ENCODE assay signal across 34 cellular contexts in genomic region chr15:27121672-27122071, GRCh38.
"Had no signal": no experiment of that assay in that cellular context is flagged by ENCODE, and none has a peak within 500 bp of the region (broad histone marks: within the 10 kb centered on the region; RNA-seq: fewer than 3 reads in every experiment).

No MANE protein-coding gene starts in this region.

- DNase-seq: Karpas-422, Kasumi-1, KG1, MG63, MM.1S, MV-4-11, NCI-H1048, NCI-H1092, NCI-H1092 treated with DMSO at 0.1 percent for 48 hours, NCI-H1105, NCI-H1105 treated with DMSO at 0.1 percent for 48 hours, NCI-H1417, NCI-H1417 treated with DMSO at 0.1 percent for 48 hours, NCI-H1436, NCI-H1436 treated with DMSO at 0.1 percent for 48 hours, NCI-H146, NCI-H1694, NCI-H1694 treated with DMSO at 0.1 percent for 48 hours, NCI-H187, NCI-H187 treated with DMSO at 0.1 percent for 48 hours, NCI-H1930, NCI-H2029, NCI-H2029 treated with DMSO at 0.1 percent for 48 hours, NCI-H2081, NCI-H2081 treated with DMSO at 0.1 percent for 48 hours, NCI-H2107, NCI-H2171, NCI-H2171 treated with DMSO at 0.1 percent for 48 hours, NCI-H2227 treated with DMSO at 0.1 percent for 48 hours, NCI-H226, NCI-H345, NCI-H446, NCI-H446 treated with DMSO at 0.1 percent for 48 hours had no signal

- H3K9me3 ChIP-seq: MG63 had no signal

- H3K36me3 ChIP-seq: MG63 had no signal

- H3K27me3 ChIP-seq: MG63 had no signal

- H3K9ac ChIP-seq: KMS-11 had no signal

- H3K4me3 ChIP-seq: MG63 had no signal

- H3K4me2 ChIP-seq: KMS-11 had no signal

- H3K27ac ChIP-seq: KMS-11 had no signal
